1 cellular context compared by ENCODE assay signal in the genomic region with DNA sequence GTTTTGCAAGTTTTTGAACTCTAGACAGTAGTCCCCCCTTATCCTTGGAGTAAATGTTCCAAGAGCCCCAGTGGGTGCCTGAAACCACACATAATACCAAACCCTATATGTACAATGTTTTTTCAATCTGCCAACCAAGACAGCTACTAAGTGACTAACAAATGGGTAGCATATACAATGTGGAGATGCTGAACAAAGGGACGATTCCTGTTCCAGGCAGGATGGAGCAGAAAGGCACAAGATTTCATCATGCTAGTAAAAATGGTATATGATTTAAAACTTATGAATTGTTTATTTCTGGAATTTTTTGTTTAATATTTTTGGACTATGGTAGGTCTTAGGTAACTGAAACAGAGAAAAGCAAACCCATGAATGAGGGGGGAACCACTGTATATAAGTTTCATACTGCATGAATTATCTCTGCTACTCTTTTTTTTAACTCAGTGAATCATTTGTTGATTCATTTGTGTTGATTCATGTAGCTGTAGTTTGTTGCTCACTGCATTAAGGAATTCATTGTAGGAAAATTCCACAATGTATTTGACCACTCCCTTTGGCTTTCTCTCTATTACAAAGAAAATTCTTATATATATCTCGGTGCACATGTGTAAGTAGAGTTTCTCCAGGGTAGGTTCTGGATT.
TF ChIP-seq lines count a peak whose summit lies in the region.

No MANE protein-coding gene starts in this region.

TF ChIP-seq in SK-N-SH, 30 proteins besides CTCF, POLR2A, EP300 and RAD21 (continued from another document):
- TF ChIP-seq, protein P1, sequence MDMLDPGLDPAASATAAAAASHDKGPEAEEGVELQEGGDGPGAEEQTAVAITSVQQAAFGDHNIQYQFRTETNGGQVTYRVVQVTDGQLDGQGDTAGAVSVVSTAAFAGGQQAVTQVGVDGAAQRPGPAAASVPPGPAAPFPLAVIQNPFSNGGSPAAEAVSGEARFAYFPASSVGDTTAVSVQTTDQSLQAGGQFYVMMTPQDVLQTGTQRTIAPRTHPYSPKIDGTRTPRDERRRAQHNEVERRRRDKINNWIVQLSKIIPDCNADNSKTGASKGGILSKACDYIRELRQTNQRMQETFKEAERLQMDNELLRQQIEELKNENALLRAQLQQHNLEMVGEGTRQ (IDR thresholded peaks at IDR 0.05; ENCODE audit: borderline replicate concordance, low read depth, low read length): no peak
- TF ChIP-seq YY1 (IDR thresholded peaks at IDR 0.05; ENCODE audit: low read depth): no peak
- no peak for TF ChIP-seq FOXJ3 (CRISPR knock-in tag; IDR thresholded peaks at IDR 0.05)
- TF ChIP-seq SIN3A (IDR thresholded peaks at IDR 0.05; ENCODE audit: borderline replicate concordance, low read depth, low read length): no peak
